ENCODE assay signal across 1 cellular context in genomic region chr1:150267896-150268295, GRCh38.
A peak's percentile ranks its signal among the peaks of the same experiment; 100 is the strongest.
TF ChIP-seq lines count a peak whose summit lies in the region.

No MANE protein-coding gene starts in this region.

TF ChIP-seq in K562, 482 proteins besides CTCF, POLR2A, EP300 and RAD21:
- TF ChIP-seq ZNF780A (CRISPR knock-in tag; IDR thresholded peaks at IDR 0.05) (no peak), ZNF740 (CRISPR knock-in tag; IDR thresholded peaks at IDR 0.05) (0 out of 2 replicates have a peak, but pooled peaks have one; percentile 19), ZNF740 (tag; IDR thresholded peaks at IDR 0.05) (no peak)
